Comparison of ENCODE assay signal across 14 cellular contexts in the genomic region with DNA sequence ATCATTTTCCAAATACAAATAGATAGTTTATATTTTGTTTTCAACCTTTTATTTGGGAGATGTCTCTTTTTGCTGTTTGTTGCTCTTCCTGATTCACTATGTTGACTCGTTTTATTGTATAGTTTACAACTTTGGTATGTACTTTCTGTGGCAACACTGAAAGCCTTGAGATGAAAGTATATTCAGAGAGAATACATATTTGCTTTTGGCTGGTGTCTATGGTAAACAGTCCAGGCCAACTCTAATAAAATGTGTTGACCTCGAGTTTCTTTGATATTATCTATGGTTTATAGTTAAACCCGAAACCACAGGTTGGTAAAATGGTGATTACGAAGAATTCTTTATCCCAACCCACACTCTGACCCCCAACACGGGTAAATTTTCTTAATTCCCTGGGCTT.
A peak's percentile ranks its signal among the peaks of the same experiment; 100 is the strongest.
DNase-seq lines count a peak whose midpoint lies in the region; ATAC-seq and TF ChIP-seq lines count a peak whose summit lies in the region.
"Had no signal": no experiment of that assay in that cellular context is flagged by ENCODE, and none has a peak within 500 bp of the region (broad histone marks: within the 10 kb centered on the region; RNA-seq: fewer than 3 reads in every experiment).

No MANE protein-coding gene starts in this region.

- no peaks in the 10 kb centered on the region for H3K36me3 ChIP-seq in tibial nerve
- H3K36me3 ChIP-seq: BLaER1 treated with 17β-estradiol and CSF1 and Interleukin-3, amounts not matched to agents 10 nM and 100 nM had no signal

- DNase-seq in SIG-M5 treated with dmso at 0.1 percent for 504 hours (lab: John Stamatoyannopoulos, UW; ENCODE audit: unreplicated experiment), result peak; percentile 45
- DNase-seq in SIG-M5 (lab: John Stamatoyannopoulos, UW), result no peak
- peak; percentile 65 for DNase-seq in HT-29 (ENCODE audit: low spot score)
- peak; percentile 10 for DNase-seq in LoVo (ENCODE audit: low spot score)
- no peak for DNase-seq in left colon
- DNase-seq in tibial nerve (ENCODE audit: low spot score in 2 of 2), result no peak
- DNase-seq: Calu3; CD8-positive, alpha-beta T cell; HCEC 1CT had no signal

- TF ChIP-seq CTCF in tibial nerve (IDR thresholded peaks at IDR 0.05), result no peak

- H3K4me3 ChIP-seq in tibial nerve, result no peak overlapping the region
- H3K4me3 ChIP-seq: BLaER1 treated with 17β-estradiol and CSF1 and Interleukin-3, amounts not matched to agents 10 nM and 100 nM; GM23338 had no signal

- H3K9me3 ChIP-seq in tibial nerve, result no peaks in the 10 kb centered on the region
- H3K9me3 ChIP-seq: BLaER1 treated with 17β-estradiol and CSF1 and Interleukin-3, amounts not matched to agents 10 nM and 100 nM had no signal

- H3K27ac ChIP-seq in tibial nerve, result no peak overlapping the region
- H3K27ac ChIP-seq: BLaER1 treated with 17β-estradiol and CSF1 and Interleukin-3, amounts not matched to agents 10 nM and 100 nM; HL-60 had no signal

- TF ChIP-seq POLR2A in tibial nerve (IDR thresholded peaks at IDR 0.05), result no peak

- no peaks in the 10 kb centered on the region for H3K27me3 ChIP-seq in tibial nerve
- H3K27me3 ChIP-seq: BLaER1 treated with 17β-estradiol and CSF1 and Interleukin-3, amounts not matched to agents 10 nM and 100 nM had no signal

- H3K4me1 ChIP-seq in tibial nerve, result no peaks in the 10 kb centered on the region
- H3K4me1 ChIP-seq: BLaER1 treated with 17β-estradiol and CSF1 and Interleukin-3, amounts not matched to agents 10 nM and 100 nM had no signal

- ATAC-seq in left colon (peak; percentile 84), HG03045 (IDR thresholded peaks at IDR 0.05; ENCODE audit: unreplicated experiment) (no peak), GM21423 (IDR thresholded peaks at IDR 0.05; ENCODE audit: unreplicated experiment) (no peak)
- ATAC-seq: CD8-positive, alpha-beta T cell; GM23338 had no signal

- intact Hi-C loops in left colon (cut with DNase I, micrococcal nuclease), result no loop called here

- no peak for TF ChIP-seq EP300 in tibial nerve (IDR thresholded peaks at IDR 0.05)

- 86 to 89% methylated on average over 5 of the region's 5 CpGs for WGBS in tibial nerve, 2 donors

Comparison
In these comparisons a context has a peak if more than half of its experiments do, and no peak if none do; other contexts are left out.
1. DNase-seq: peak in SIG-M5 treated with dmso at 0.1 percent for 504 hours (single experiment), HT-29 (single experiment) and LoVo (single experiment); none in SIG-M5 (single experiment), left colon (0 of 2) and tibial nerve (0 of 2).